1 cellular context compared by ENCODE assay signal in the genomic region with DNA sequence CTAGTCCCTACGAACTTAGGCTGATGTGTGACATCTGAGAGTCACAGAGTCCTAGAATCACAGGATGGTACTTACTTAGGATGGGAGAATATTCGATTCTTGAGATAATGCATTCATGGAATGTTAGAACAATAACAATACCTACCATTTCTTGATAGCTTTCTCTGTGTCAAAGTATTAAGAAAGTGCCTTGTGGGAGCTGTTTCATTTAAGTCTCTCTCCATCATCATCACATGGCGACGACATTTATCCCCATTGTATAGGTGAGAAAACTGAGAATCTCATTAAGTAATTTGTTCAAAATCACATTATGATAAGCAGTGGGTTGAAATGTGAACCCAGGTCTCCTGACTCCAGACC.
TF ChIP-seq lines count a peak whose summit lies in the region.

No MANE protein-coding gene starts in this region.

TF ChIP-seq in SK-N-SH treated with all-trans-retinoic acid at 6 μM for 48 hours, 23 proteins besides CTCF, POLR2A, EP300 and RAD21 (continued from another document):
- TF ChIP-seq SNAI2 (CRISPR knock-in tag; IDR thresholded peaks at IDR 0.05): no peak
- no peak for TF ChIP-seq ZFP30 (CRISPR knock-in tag; IDR thresholded peaks at IDR 0.05)
- TF ChIP-seq ZNF8 (CRISPR knock-in tag; IDR thresholded peaks at IDR 0.05): no peak
- no peak for TF ChIP-seq TOX (CRISPR knock-in tag; IDR thresholded peaks at IDR 0.05; ENCODE audit: borderline replicate concordance)
- no peak for TF ChIP-seq ZNF565 (CRISPR knock-in tag; conservative IDR thresholded peaks at IDR 0.05; ENCODE audit: low read depth)
- TF ChIP-seq ZFP3 (CRISPR knock-in tag; IDR thresholded peaks at IDR 0.05): no peak
- no peak for TF ChIP-seq ZNF70 (CRISPR knock-in tag; IDR thresholded peaks at IDR 0.05)
- no peak for TF ChIP-seq GLIS3 (CRISPR knock-in tag; IDR thresholded peaks at IDR 0.05)
- TF ChIP-seq ARNTL (CRISPR knock-in tag; IDR thresholded peaks at IDR 0.05; ENCODE audit: borderline replicate concordance, low read depth): no peak
- no peak for TF ChIP-seq ZC3H10 (CRISPR knock-in tag; IDR thresholded peaks at IDR 0.05)
- no peak for TF ChIP-seq RARB (CRISPR knock-in tag; IDR thresholded peaks at IDR 0.05)
